ENCODE assay signal across 24 cellular contexts in genomic region chr15:25807063-25807462, GRCh38. TPM values are rescaled to one million over a fixed set of nuclear protein-coding genes. Genes with fewer than 3 reads are reported as not detected.
"Had no signal": no experiment of that assay in that cellular context is flagged by ENCODE, and none has a peak within 500 bp of the region (broad histone marks: within the 10 kb centered on the region; RNA-seq: fewer than 3 reads in every experiment).

No MANE protein-coding gene starts in this region.

- H3K9me3 ChIP-seq: heart right ventricle, left ventricle myocardium inferior, neutrophil, spleen, testis, tibial nerve, upper lobe of right lung, vagina had no signal

- ATAC-seq: heart right ventricle; sciatic nerve; stimulated activated naive B cell treated with anti-CD40 and anti-IgM and Interleukin-4, amounts not matched to agents 10 μg/mL and 1 μg/mL and 100 μg/mL, for 72 hours; stimulated activated naive CD8-positive, alpha-beta T cell treated with anti-CD3 and anti-CD28 coated beads, Interleukin-15, amount 100 ng/mL, for 72 hours; upper lobe of right lung had no signal

- H3K36me3 Mint-ChIP-seq: stimulated activated naive B cell treated with anti-CD40 and anti-IgM and Interleukin-4, amounts not matched to agents 10 μg/mL and 1 μg/mL and 100 μg/mL, for 72 hours had no signal

- DNase-seq: cortex of kidney; dorsolateral prefrontal cortex; effector CD8-positive, alpha-beta T cell; heart right ventricle; islet precursor cell; left ventricle myocardium inferior; mesenchymal stem cell; midbrain; posterior cingulate gyrus; spleen; stimulated activated CD4-positive, alpha-beta T cell treated with anti-CD3 and anti-CD28 coated beads, Interleukin-15, amount 100 ng/mL, for 24 hours; stimulated activated CD4-positive, alpha-beta T cell treated with anti-CD3 and anti-CD28 coated beads, Interleukin-1b, Interleukin-23, amount 100 ng/mL, for 48 hours; stimulated activated CD4-positive, alpha-beta T cell treated with anti-CD3 and anti-CD28 coated beads, Interleukin-4, amount 100 ng/mL, for 24 hours; stimulated activated naive B cell treated with anti-CD40 and anti-IgM and Interleukin-4, amounts not matched to agents 10 μg/mL and 1 μg/mL and 100 μg/mL, for 72 hours; stimulated activated naive CD8-positive, alpha-beta T cell treated with anti-CD3 and anti-CD28 coated beads, Interleukin-15, amount 100 ng/mL, for 72 hours; testis; upper lobe of right lung had no signal

- H3K4me3 Mint-ChIP-seq: nephron; stimulated activated naive B cell treated with anti-CD40 and anti-IgM and Interleukin-4, amounts not matched to agents 10 μg/mL and 1 μg/mL and 100 μg/mL, for 72 hours; stimulated activated naive CD8-positive, alpha-beta T cell treated with anti-CD3 and anti-CD28 coated beads, Interleukin-15, amount 100 ng/mL, for 72 hours had no signal

- H3K27me3 Mint-ChIP-seq: stimulated activated naive CD8-positive, alpha-beta T cell treated with anti-CD3 and anti-CD28 coated beads, Interleukin-15, amount 100 ng/mL, for 72 hours had no signal

- H3K4me1 ChIP-seq: left ventricle myocardium inferior, vagina had no signal

- H3K36me3 ChIP-seq: heart right ventricle, left ventricle myocardium inferior, neutrophil, spleen, tibial nerve, upper lobe of right lung, vagina had no signal

- H3K27ac Mint-ChIP-seq: nephron; stimulated activated naive B cell treated with anti-CD40 and anti-IgM and Interleukin-4, amounts not matched to agents 10 μg/mL and 1 μg/mL and 100 μg/mL, for 72 hours; stimulated activated naive CD8-positive, alpha-beta T cell treated with anti-CD3 and anti-CD28 coated beads, Interleukin-15, amount 100 ng/mL, for 72 hours had no signal

- H3K27me3 ChIP-seq: neutrophil, testis, tibial nerve, upper lobe of right lung, vagina had no signal

- H3K27ac ChIP-seq: heart right ventricle, left ventricle myocardium inferior, neutrophil, spleen, testis, tibial nerve, upper lobe of right lung, vagina had no signal

- H3K9me3 Mint-ChIP-seq: nephron; stimulated activated naive CD8-positive, alpha-beta T cell treated with anti-CD3 and anti-CD28 coated beads, Interleukin-15, amount 100 ng/mL, for 72 hours had no signal

- H3K4me3 ChIP-seq: dorsolateral prefrontal cortex, heart right ventricle, left ventricle myocardium inferior, lung, spleen, testis, tibial nerve, upper lobe of right lung, vagina had no signal

RNA-seq across cellular contexts. Expression of gene ATP10A, which starts 56.1 kb away (rescaled TPM):
- total RNA-seq: pulmonary artery endothelial cell had no signal
